Comparison of ENCODE assay signal across 15 cellular contexts in genomic region chr3:65955792-65956477, GRCh38.
A peak's percentile ranks its signal among the peaks of the same experiment; 100 is the strongest.
DNase-seq lines count a peak whose midpoint lies in the region; ATAC-seq and TF ChIP-seq lines count a peak whose summit lies in the region.
"Had no signal": no experiment of that assay in that cellular context is flagged by ENCODE, and none has a peak within 500 bp of the region (broad histone marks: within the 10 kb centered on the region; RNA-seq: fewer than 3 reads in every experiment).

No MANE protein-coding gene starts in this region.

- H4K91ac ChIP-seq in H9 (ENCODE audit: insufficient read length, low read depth, low read length) = no peak overlapping the region

- TF ChIP-seq CTCF in H9 (conservative IDR thresholded peaks at IDR 0.05) (no peak), VCaP (conservative IDR thresholded peaks at IDR 0.05) (no peak), hepatocyte (IDR thresholded peaks at IDR 0.05; ENCODE audit: poor library complexity) (no peak), stomach (IDR thresholded peaks at IDR 0.05) (no peak), natural killer cell (IDR thresholded peaks at IDR 0.05) (no peak)

- no peak overlapping the region for H3K23ac ChIP-seq in H9 (ENCODE audit: insufficient read length, low read depth, low read length)

- no peaks in the 10 kb centered on the region for H4K20me1 ChIP-seq in H9 (ENCODE audit: control insufficient read depth, insufficient read depth, insufficient read length)
- H4K20me1 ChIP-seq in hepatocyte (ENCODE audit: insufficient read depth, poor library complexity, severe bottlenecking) = no peaks in the 10 kb centered on the region

- no peak overlapping the region for H2BK20ac ChIP-seq in H9 (ENCODE audit: low read depth, low read length, poor library complexity, severe bottlenecking)

- no peak overlapping the region for H3K27ac ChIP-seq in H9 (ENCODE audit: insufficient read length, low read depth, low read length)
- H3K27ac ChIP-seq in VCaP = peak overlapping the region; percentile 100
- H3K27ac ChIP-seq in hepatocyte = peak overlapping the region; percentile 95
- peak overlapping the region; percentile 61 to 94 (median 82) for H3K27ac ChIP-seq in stomach
- H3K27ac ChIP-seq: SK-N-MC had no signal

- H3K27me3 ChIP-seq in H9 (ENCODE audit: insufficient read depth, low read length) (no peaks in the 10 kb centered on the region), hepatocyte (no peaks in the 10 kb centered on the region), stomach (no peaks in the 10 kb centered on the region)
- H3K27me3 ChIP-seq: pancreas had no signal

- H3K4me3 ChIP-seq in hepatocyte = no peak overlapping the region
- no peak overlapping the region for H3K4me3 ChIP-seq in stomach
- H3K4me3 ChIP-seq: pancreas, SK-N-MC, thoracic aorta had no signal

- peak overlapping the region; percentile 89 for H2BK15ac ChIP-seq in H9 (ENCODE audit: low read depth, low read length)

- no peak overlapping the region for H3K9ac ChIP-seq in H9 (ENCODE audit: extremely low read depth, insufficient read length, low read length)

- H3K36me3 Mint-ChIP-seq in H9 (ENCODE audit: insufficient read depth in 1 of 3, low read depth in 3 of 3) = no peaks in the 10 kb centered on the region
- H3K36me3 Mint-ChIP-seq in natural killer cell = no peaks in the 10 kb centered on the region
- H3K36me3 Mint-ChIP-seq: activated naive CD4-positive, alpha-beta T cell treated with anti-CD3 and anti-CD28 coated beads, Interleukin-2, amount 50 U/mL, for 72 hours had no signal

- H3K27me3 Mint-ChIP-seq in H9 (ENCODE audit: low read depth) = no peaks in the 10 kb centered on the region
- H3K27me3 Mint-ChIP-seq in natural killer cell (ENCODE audit: low read depth in 2 of 2) = peaks cover 0 to 2% of the 10 kb centered on the region in 2 donors

- no peaks in the 10 kb centered on the region for H3K36me3 ChIP-seq in hepatocyte (replicated peaks; ENCODE audit: insufficient read depth, low read depth)
- H3K36me3 ChIP-seq in stomach = no peaks in the 10 kb centered on the region
- H3K36me3 ChIP-seq: pancreas, thoracic aorta had no signal

- H3K56ac ChIP-seq in H9 (ENCODE audit: insufficient read length, low read depth, low read length) = no peak overlapping the region

- H3K4me1 ChIP-seq in H9 (ENCODE audit: insufficient read depth, low read length) (peaks cover 7% of the 10 kb centered on the region), hepatocyte (ENCODE audit: insufficient read depth) (peaks cover 40% of the 10 kb centered on the region), stomach (peaks cover 30 to 65% (median 46%) of the 10 kb centered on the region in 4 donors)

- no peaks in the 10 kb centered on the region for H3K9me2 ChIP-seq in hepatocyte (replicated peaks; ENCODE audit: insufficient read depth)

- H2BK120ac ChIP-seq in H9 (ENCODE audit: low read depth, low read length, poor library complexity, severe bottlenecking) = no peak overlapping the region

- no peak for TF ChIP-seq EP300 in stomach (IDR thresholded peaks at IDR 0.05)

- no CpG with 5 or more reads among the region's 10 CpGs for WGBS in H9 (ENCODE audit: extremely low coverage, insufficient read length, low lambda C conversion rate)
- 39% methylated on average over 10 of the region's 10 CpGs for WGBS in hepatocyte (ENCODE audit: low lambda C conversion rate, missing lambda C conversion rate)
- 32 to 52% (median 46%) methylated on average over 10 of the region's 10 CpGs for WGBS in stomach, 5 donors

- no peak overlapping the region for H4K8ac ChIP-seq in H9 (replicated peaks; ENCODE audit: insufficient read length, low read depth, low read length)

- H3K23me2 ChIP-seq in H9 (ENCODE audit: insufficient read length, low read depth, low read length, poor library complexity, severe bottlenecking) = no peaks in the 10 kb centered on the region

- no peak overlapping the region for H3K4me3 Mint-ChIP-seq in H9
- H3K4me3 Mint-ChIP-seq in natural killer cell = no peak overlapping the region

- H3K9me3 ChIP-seq in H9 (ENCODE audit: control insufficient read depth, low read depth, low read length) (no peaks in the 10 kb centered on the region), hepatocyte (ENCODE audit: low read depth) (no peaks in the 10 kb centered on the region), stomach (no peaks in the 10 kb centered on the region)
- H3K9me3 ChIP-seq: pancreas, thoracic aorta had no signal

- no peaks in the 10 kb centered on the region for H3K9me3 Mint-ChIP-seq in H9
- peaks cover 0 to 2% of the 10 kb centered on the region in 2 donors for H3K9me3 Mint-ChIP-seq in natural killer cell

- DNase-seq in H9 = no peak
- peak; percentile 49 for DNase-seq in hepatocyte (ENCODE audit: low spot score)
- no peak for DNase-seq in stomach
- DNase-seq in activated CD4-positive, alpha-beta T cell treated with anti-CD3 and anti-CD28 coated beads, Interleukin-2, amount 50 U/mL, for 48 hours = no peak
- DNase-seq in NCI-H1930 (lab: John Stamatoyannopoulos, UW) = no peak
- DNase-seq in natural killer cell = no peak
- DNase-seq in KBM-7 = no peak
- DNase-seq: activated CD4-positive, alpha-beta T cell treated with anti-CD3 and anti-CD28 coated beads, Interleukin-2, amount 50 U/mL, for 4 hours; Kasumi-1; NCI-H446; pancreas had no signal

- H4K5ac ChIP-seq in H9 (ENCODE audit: insufficient read length, low read depth, low read length) = no peak overlapping the region

- H3K4me1 Mint-ChIP-seq in H9 (peaks cover 33 to 38% of the 10 kb centered on the region in 2 experiments), natural killer cell (no peaks in the 10 kb centered on the region)

- no peak overlapping the region for H3K18ac ChIP-seq in H9 (ENCODE audit: insufficient read length, low read depth, low read length)

- no peak overlapping the region for H3K4ac ChIP-seq in H9 (ENCODE audit: low read depth, low read length)

- no peaks in the 10 kb centered on the region for H3K79me1 ChIP-seq in H9 (ENCODE audit: insufficient read depth, low read depth, low read length, poor library complexity, severe bottlenecking)

- H3K79me2 ChIP-seq in H9 (ENCODE audit: insufficient read depth, low read length) = peaks cover 8% of the 10 kb centered on the region; the same call in 1 of the 2 replicates
- peaks cover 65% of the 10 kb centered on the region for H3K79me2 ChIP-seq in hepatocyte

- intact Hi-C loops in stomach (cut with DNase I; ENCODE audit: low total_unique reads) = no loop called here
- intact Hi-C loops in natural killer cell (cut with micrococcal nuclease) = no loop called here

- in situ Hi-C loops in KBM-7 (cut with MboI; ENCODE audit: low pct_unique_long_range_greater_than_20kb, low sequenced_read_pairs) = no loop called here

- H2AFZ ChIP-seq in H9 (ENCODE audit: low read length) (no peak overlapping the region), hepatocyte (no peak overlapping the region)

- no peak for TF ChIP-seq POLR2A in stomach (IDR thresholded peaks at IDR 0.05)

- peak overlapping the region; percentile 83 for H2BK12ac ChIP-seq in H9 (ENCODE audit: insufficient read length, low read depth, low read length)

- H3K27ac Mint-ChIP-seq in H9 = no peak overlapping the region
- no peak overlapping the region for H3K27ac Mint-ChIP-seq in natural killer cell
- H3K27ac Mint-ChIP-seq: activated naive CD4-positive, alpha-beta T cell treated with anti-CD3 and anti-CD28 coated beads, Interleukin-2, amount 50 U/mL, for 72 hours had no signal

- peak overlapping the region; percentile 52 for H2AK5ac ChIP-seq in H9 (ENCODE audit: insufficient read length, low read length)

- H3K4me2 ChIP-seq in H9 (ENCODE audit: insufficient read depth, insufficient read length, low read length) = no peak overlapping the region
- peak overlapping the region; percentile 61 for H3K4me2 ChIP-seq in hepatocyte

- no peak overlapping the region for H2BK5ac ChIP-seq in H9 (ENCODE audit: insufficient read length, low read length)

- H3K14ac ChIP-seq in H9 (ENCODE audit: insufficient read depth, low read length) = no peak overlapping the region; the same call in 1 of the 2 replicates

- no peak for ATAC-seq in natural killer cell
- ATAC-seq: activated naive CD4-positive, alpha-beta T cell treated with anti-CD3 and anti-CD28 coated beads, Interleukin-2, amount 50 U/mL, for 72 hours; pancreas had no signal

- no peak overlapping the region for H3T11ph ChIP-seq in H9 (ENCODE audit: low read length)
